In the genomic region with DNA sequence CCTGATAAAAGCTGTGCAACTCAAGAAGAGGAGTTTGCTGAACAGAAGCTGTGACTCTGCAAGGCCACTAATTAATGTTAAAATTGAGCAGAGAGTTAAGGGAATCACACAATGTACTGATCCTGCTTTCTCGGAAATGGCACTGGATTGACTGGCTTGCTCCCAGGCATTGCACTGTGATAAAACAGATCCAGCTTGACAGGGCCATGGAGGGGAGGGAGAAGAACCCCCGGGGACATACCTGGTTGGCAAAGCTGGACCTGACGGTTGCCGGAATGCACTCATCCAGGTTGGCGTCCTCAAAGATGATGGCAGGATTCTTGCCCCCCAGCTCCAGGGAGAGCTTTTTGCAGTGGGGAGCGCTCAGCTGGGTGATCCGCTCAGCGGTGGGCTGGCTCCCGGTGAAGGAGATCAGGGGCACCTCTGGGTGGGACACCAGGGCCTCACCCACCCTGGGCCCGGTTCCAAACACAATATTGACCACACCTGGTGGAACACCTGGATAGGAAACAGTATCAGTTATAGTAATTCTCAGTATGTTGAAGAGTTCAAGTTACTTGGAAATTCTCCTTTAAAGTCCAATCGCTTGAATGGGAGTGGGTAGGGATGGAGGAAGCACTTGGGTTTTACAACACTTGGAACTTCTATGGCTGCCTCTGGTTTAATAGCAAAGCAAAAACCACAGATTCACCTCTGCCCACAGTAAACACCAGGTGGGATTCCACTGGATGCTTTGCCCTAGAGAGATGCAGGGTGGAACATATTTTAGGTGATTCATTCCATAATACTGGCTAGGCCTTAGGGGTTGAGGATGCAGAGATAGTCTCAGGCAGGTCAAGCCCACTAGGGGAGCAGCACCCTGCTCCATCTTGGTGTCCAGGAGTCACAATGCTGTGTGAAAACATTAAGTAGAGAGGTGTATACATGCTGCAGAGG, we compare ENCODE assay signal across 32 cellular contexts.
"Had no signal": no experiment of that assay in that cellular context is flagged by ENCODE, and none has a peak within 500 bp of the region (broad histone marks: within the 10 kb centered on the region; RNA-seq: fewer than 3 reads in every experiment).

No MANE protein-coding gene starts in this region.

- ATAC-seq: activated CD8-positive, alpha-beta T cell treated with anti-CD3 and anti-CD28 coated beads for 36 hours; activated T-cell treated with anti-CD3 and anti-CD28 coated beads, Interleukin-2, amount 50 U/mL, for 72 hours; activated T-helper 17 cell treated with anti-CD3 and anti-CD28 coated beads, Interleukin-2, amount 50 U/mL, for 72 hours; Panc1 had no signal

- H3K27me3 ChIP-seq: cardiac muscle cell, MG63, SJCRH30 had no signal

- H3K4me3 Mint-ChIP-seq: activated CD8-positive, alpha-beta T cell treated with anti-CD3 and anti-CD28 coated beads for 36 hours; activated naive CD8-positive, alpha-beta T cell treated with anti-CD3 and anti-CD28 coated beads for 36 hours; activated T-cell treated with anti-CD3 and anti-CD28 coated beads, Interleukin-2, amount 50 U/mL, for 72 hours; activated T-helper 17 cell treated with anti-CD3 and anti-CD28 coated beads, Interleukin-2, amount 50 U/mL, for 72 hours had no signal

- DNase-seq: activated CD4-positive, alpha-beta T cell treated with anti-CD3 and anti-CD28 coated beads for 1 hour; activated CD4-positive, alpha-beta T cell treated with anti-CD3 and anti-CD28 coated beads for 48 hours; activated CD4-positive, CD25-positive, alpha-beta regulatory T cell; activated CD8-positive, alpha-beta T cell treated with anti-CD3 and anti-CD28 coated beads for 36 hours; activated effector memory CD4-positive, alpha-beta T cell treated with anti-CD3 and anti-CD28 coated beads, Interleukin-2, amount 50 U/mL, for 16 hours; activated naive CD4-positive, alpha-beta T cell; activated naive CD4-positive, alpha-beta T cell treated with anti-CD3 and anti-CD28 coated beads, Interleukin-2, amount 50 U/mL, for 16 hours; activated naive CD8-positive, alpha-beta T cell treated with anti-CD3 and anti-CD28 coated beads for 36 hours; activated T-cell treated with anti-CD3 and anti-CD28 coated beads, Interleukin-2, amount 50 U/mL, for 1 hour; activated T-cell treated with anti-CD3 and anti-CD28 coated beads, Interleukin-2, amount 50 U/mL, for 72 hours; amniotic stem cell; aorta; Karpas-422; KBM-7; MG63; NCI-H1048; NCI-H1105 treated with DMSO at 0.1 percent for 48 hours; NCI-H1436; NCI-H1694; NCI-H1930; NCI-H2081 treated with DMSO at 0.1 percent for 48 hours; NCI-H226; NCI-H446 treated with DMSO at 0.1 percent for 48 hours; NCI-H524 treated with DMSO at 0.1 percent for 48 hours; SHP77; SJCRH30; T1000; WERI-Rb-1 had no signal

- H3K9me3 ChIP-seq: MG63, SJCRH30 had no signal

- H3K27ac Mint-ChIP-seq: activated CD8-positive, alpha-beta T cell treated with anti-CD3 and anti-CD28 coated beads for 36 hours; activated naive CD8-positive, alpha-beta T cell treated with anti-CD3 and anti-CD28 coated beads for 36 hours; activated T-cell treated with anti-CD3 and anti-CD28 coated beads, Interleukin-2, amount 50 U/mL, for 72 hours; activated T-helper 17 cell treated with anti-CD3 and anti-CD28 coated beads, Interleukin-2, amount 50 U/mL, for 72 hours had no signal

- H3K27me3 Mint-ChIP-seq: activated CD8-positive, alpha-beta T cell treated with anti-CD3 and anti-CD28 coated beads for 36 hours; activated naive CD8-positive, alpha-beta T cell treated with anti-CD3 and anti-CD28 coated beads for 36 hours; activated T-helper 17 cell treated with anti-CD3 and anti-CD28 coated beads, Interleukin-2, amount 50 U/mL, for 72 hours had no signal

- H3K36me3 ChIP-seq: cardiac muscle cell, MG63, SJCRH30, WERI-Rb-1 had no signal

- H3K9me3 Mint-ChIP-seq: activated CD8-positive, alpha-beta T cell treated with anti-CD3 and anti-CD28 coated beads for 36 hours; activated naive CD8-positive, alpha-beta T cell treated with anti-CD3 and anti-CD28 coated beads for 36 hours; activated T-cell treated with anti-CD3 and anti-CD28 coated beads, Interleukin-2, amount 50 U/mL, for 72 hours; activated T-helper 17 cell treated with anti-CD3 and anti-CD28 coated beads, Interleukin-2, amount 50 U/mL, for 72 hours had no signal

- H3K27ac ChIP-seq: cardiac muscle cell, SJCRH30, SK-N-MC, WERI-Rb-1 had no signal

- H3K4me3 ChIP-seq: cardiac muscle cell, MG63, SJCRH30, SK-N-MC had no signal
